Comparison of ENCODE assay signal across 5 cellular contexts in genomic region chr19:35654828-35655227, GRCh38. TPM values are rescaled to one million over a fixed set of nuclear protein-coding genes. Genes with fewer than 3 reads are reported as not detected.
"Had no signal": no experiment of that assay in that cellular context is flagged by ENCODE, and none has a peak within 500 bp of the region (broad histone marks: within the 10 kb centered on the region; RNA-seq: fewer than 3 reads in every experiment).

No MANE protein-coding gene starts in this region.

RNA-seq across cellular contexts. Expression of gene UPK1A, which starts 11.5 kb away (rescaled TPM):
- total RNA-seq: M059J, PC-3, Peyer's patch, Right ventricle myocardium superior, SJSA1 had no signal
